Comparison of ENCODE assay signal across 1 cellular context in genomic region chr12:109999983-110000505, GRCh38.
A peak's percentile ranks its signal among the peaks of the same experiment; 100 is the strongest.
TF ChIP-seq lines count a peak whose summit lies in the region.

No MANE protein-coding gene starts in this region.

TF ChIP-seq in GM12878, 131 proteins besides CTCF, POLR2A, EP300 and RAD21:
- TF ChIP-seq CEBPZ (IDR thresholded peaks at IDR 0.05; ENCODE audit: low read depth, low read length) (no peak), MEF2B (IDR thresholded peaks at IDR 0.05; ENCODE audit: partially characterized antibody, poor library complexity, severe bottlenecking) (peak; percentile 48), RELB (IDR thresholded peaks at IDR 0.05; ENCODE audit: low read depth) (no peak)
TF ChIP-seq in GM12878: peak in this region for 1.
